1 cellular context compared by ENCODE assay signal in the genomic region with DNA sequence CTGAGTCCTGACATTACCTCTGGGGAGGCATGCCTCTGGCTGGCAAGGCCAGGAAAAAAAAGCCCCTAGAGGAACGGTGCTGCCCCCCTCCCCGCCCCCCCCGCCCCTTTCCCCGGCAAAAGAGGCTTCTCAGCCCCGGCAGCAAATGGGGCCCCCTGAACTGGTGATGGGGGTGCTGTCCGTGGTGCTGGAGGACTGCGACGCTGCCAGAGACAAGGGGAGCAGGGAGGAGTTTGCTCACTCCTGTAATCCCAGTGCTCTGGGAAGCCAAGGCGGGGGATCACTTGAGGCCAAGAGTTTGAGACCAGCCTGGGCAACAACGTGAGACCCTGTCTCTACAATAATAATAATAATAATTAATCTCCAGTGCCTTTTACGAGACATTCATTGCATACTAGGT.
TF ChIP-seq lines count a peak whose summit lies in the region.

No MANE protein-coding gene starts in this region.

TF ChIP-seq in HepG2, 621 proteins besides CTCF, POLR2A, EP300 and RAD21 (continued from another document and continues in another):
- TF ChIP-seq, protein P1, sequence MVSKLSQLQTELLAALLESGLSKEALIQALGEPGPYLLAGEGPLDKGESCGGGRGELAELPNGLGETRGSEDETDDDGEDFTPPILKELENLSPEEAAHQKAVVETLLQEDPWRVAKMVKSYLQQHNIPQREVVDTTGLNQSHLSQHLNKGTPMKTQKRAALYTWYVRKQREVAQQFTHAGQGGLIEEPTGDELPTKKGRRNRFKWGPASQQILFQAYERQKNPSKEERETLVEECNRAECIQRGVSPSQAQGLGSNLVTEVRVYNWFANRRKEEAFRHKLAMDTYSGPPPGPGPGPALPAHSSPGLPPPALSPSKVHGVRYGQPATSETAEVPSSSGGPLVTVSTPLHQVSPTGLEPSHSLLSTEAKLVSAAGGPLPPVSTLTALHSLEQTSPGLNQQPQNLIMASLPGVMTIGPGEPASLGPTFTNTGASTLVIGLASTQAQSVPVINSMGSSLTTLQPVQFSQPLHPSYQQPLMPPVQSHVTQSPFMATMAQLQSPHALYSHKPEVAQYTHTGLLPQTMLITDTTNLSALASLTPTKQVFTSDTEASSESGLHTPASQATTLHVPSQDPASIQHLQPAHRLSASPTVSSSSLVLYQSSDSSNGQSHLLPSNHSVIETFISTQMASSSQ (IDR thresholded peaks at IDR 0.05; ENCODE audit: low read depth) = no peak
- TF ChIP-seq, protein P1 (CRISPR knock-in tag; IDR thresholded peaks at IDR 0.05; ENCODE audit: borderline replicate concordance) = no peak
- TF ChIP-seq ZNF224 (CRISPR knock-in tag; IDR thresholded peaks at IDR 0.05) = no peak
- peak; percentile 62; the same call in 1 of the 2 replicates for TF ChIP-seq ZNF264 (CRISPR knock-in tag; IDR thresholded peaks at IDR 0.05)
- TF ChIP-seq ATM (IDR thresholded peaks at IDR 0.05; ENCODE audit: borderline replicate concordance) = no peak
- TF ChIP-seq MYC (CRISPR knock-in tag; IDR thresholded peaks at IDR 0.05; ENCODE audit: borderline replicate concordance) = no peak
- TF ChIP-seq, protein P2, sequence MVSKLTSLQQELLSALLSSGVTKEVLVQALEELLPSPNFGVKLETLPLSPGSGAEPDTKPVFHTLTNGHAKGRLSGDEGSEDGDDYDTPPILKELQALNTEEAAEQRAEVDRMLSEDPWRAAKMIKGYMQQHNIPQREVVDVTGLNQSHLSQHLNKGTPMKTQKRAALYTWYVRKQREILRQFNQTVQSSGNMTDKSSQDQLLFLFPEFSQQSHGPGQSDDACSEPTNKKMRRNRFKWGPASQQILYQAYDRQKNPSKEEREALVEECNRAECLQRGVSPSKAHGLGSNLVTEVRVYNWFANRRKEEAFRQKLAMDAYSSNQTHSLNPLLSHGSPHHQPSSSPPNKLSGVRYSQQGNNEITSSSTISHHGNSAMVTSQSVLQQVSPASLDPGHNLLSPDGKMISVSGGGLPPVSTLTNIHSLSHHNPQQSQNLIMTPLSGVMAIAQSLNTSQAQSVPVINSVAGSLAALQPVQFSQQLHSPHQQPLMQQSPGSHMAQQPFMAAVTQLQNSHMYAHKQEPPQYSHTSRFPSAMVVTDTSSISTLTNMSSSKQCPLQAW (CRISPR knock-in tag; IDR thresholded peaks at IDR 0.05) = no peak
- 0 out of 2 replicates have a peak, but pooled peaks have one; percentile 51 for TF ChIP-seq ONECUT2 (CRISPR knock-in tag; IDR thresholded peaks at IDR 0.05)
- TF ChIP-seq ZNF501 (CRISPR knock-in tag; IDR thresholded peaks at IDR 0.05) = no peak
- 0 out of 2 replicates have a peak, but pooled peaks have one; percentile 39 for TF ChIP-seq ZNF329 (CRISPR knock-in tag; IDR thresholded peaks at IDR 0.05; ENCODE audit: low read depth)
- peak; percentile 72; the same call in 1 of the 2 replicates for TF ChIP-seq ELF3 (CRISPR knock-in tag; IDR thresholded peaks at IDR 0.05)
- TF ChIP-seq SMARCE1 (IDR thresholded peaks at IDR 0.05; ENCODE audit: borderline replicate concordance) = no peak
- TF ChIP-seq HMG20B (CRISPR knock-in tag; conservative IDR thresholded peaks at IDR 0.05) = no peak
- no peak for TF ChIP-seq ZNF83 (CRISPR knock-in tag; IDR thresholded peaks at IDR 0.05; ENCODE audit: borderline replicate concordance)
- TF ChIP-seq, protein P3, sequence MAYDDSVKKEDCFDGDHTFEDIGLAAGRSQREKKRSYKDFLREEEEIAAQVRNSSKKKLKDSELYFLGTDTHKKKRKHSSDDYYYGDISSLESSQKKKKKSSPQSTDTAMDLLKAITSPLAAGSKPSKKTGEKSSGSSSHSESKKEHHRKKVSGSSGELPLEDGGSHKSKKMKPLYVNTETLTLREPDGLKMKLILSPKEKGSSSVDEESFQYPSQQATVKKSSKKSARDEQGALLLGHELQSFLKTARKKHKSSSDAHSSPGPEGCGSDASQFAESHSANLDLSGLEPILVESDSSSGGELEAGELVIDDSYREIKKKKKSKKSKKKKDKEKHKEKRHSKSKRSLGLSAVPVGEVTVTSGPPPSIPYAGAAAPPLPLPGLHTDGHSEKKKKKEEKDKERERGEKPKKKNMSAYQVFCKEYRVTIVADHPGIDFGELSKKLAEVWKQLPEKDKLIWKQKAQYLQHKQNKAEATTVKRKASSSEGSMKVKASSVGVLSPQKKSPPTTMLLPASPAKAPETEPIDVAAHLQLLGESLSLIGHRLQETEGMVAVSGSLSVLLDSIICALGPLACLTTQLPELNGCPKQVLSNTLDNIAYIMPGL (CRISPR knock-in tag; IDR thresholded peaks at IDR 0.05; ENCODE audit: borderline replicate concordance in 1 of 2, low read depth in 1 of 2) = no peak
- no peak for TF ChIP-seq ZNF782 (CRISPR knock-in tag; IDR thresholded peaks at IDR 0.05; ENCODE audit: borderline replicate concordance)
- TF ChIP-seq STAG1 (CRISPR knock-in tag; IDR thresholded peaks at IDR 0.05) = no peak
- TF ChIP-seq, protein P4, sequence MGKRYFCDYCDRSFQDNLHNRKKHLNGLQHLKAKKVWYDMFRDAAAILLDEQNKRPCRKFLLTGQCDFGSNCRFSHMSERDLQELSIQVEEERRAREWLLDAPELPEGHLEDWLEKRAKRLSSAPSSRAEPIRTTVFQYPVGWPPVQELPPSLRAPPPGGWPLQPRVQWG (CRISPR knock-in tag; IDR thresholded peaks at IDR 0.05; ENCODE audit: borderline replicate concordance, low read depth) = no peak
- TF ChIP-seq ZNF550 (CRISPR knock-in tag; IDR thresholded peaks at IDR 0.05; ENCODE audit: borderline replicate concordance) = no peak
- TF ChIP-seq ERF (CRISPR knock-in tag; IDR thresholded peaks at IDR 0.05) = peak; percentile 68
- no peak for TF ChIP-seq NCOR1 (IDR thresholded peaks at IDR 0.05; ENCODE audit: borderline replicate concordance, low read length)
- TF ChIP-seq ZBED4 (CRISPR knock-in tag; IDR thresholded peaks at IDR 0.05; ENCODE audit: borderline replicate concordance) = no peak; the same call in 1 of the 2 replicates
- TF ChIP-seq MYNN (CRISPR knock-in tag; IDR thresholded peaks at IDR 0.05; ENCODE audit: low read depth) = no peak
- no peak for TF ChIP-seq SALL2 (CRISPR knock-in tag; IDR thresholded peaks at IDR 0.05)
- TF ChIP-seq PCBP2 (optimal IDR thresholded peaks at IDR 0.05; ENCODE audit: low read depth, low read length, poor library complexity, severe bottlenecking) = no peak
- no peak for TF ChIP-seq SP5 (CRISPR knock-in tag; IDR thresholded peaks at IDR 0.05; ENCODE audit: borderline replicate concordance, low read depth)
- 0 out of 2 replicates have a peak, but pooled peaks have one; percentile 46 for TF ChIP-seq FOXK1 (CRISPR knock-in tag; IDR thresholded peaks at IDR 0.05; ENCODE audit: borderline replicate concordance, low read depth)
- no peak for TF ChIP-seq PBX3 (CRISPR knock-in tag; IDR thresholded peaks at IDR 0.05; ENCODE audit: borderline replicate concordance)
- no peak for TF ChIP-seq ZNF766 (CRISPR knock-in tag; IDR thresholded peaks at IDR 0.05; ENCODE audit: borderline replicate concordance)
- TF ChIP-seq ZNF737 (CRISPR knock-in tag; IDR thresholded peaks at IDR 0.05; ENCODE audit: borderline replicate concordance) = no peak
- no peak for TF ChIP-seq ISL2 (CRISPR knock-in tag; IDR thresholded peaks at IDR 0.05)
- no peak for TF ChIP-seq MAFK (conservative IDR thresholded peaks at IDR 0.05 in 1 of 2, IDR thresholded peaks at IDR 0.05 in 1 of 2; ENCODE audit: low read length in 2 of 2)
- TF ChIP-seq FIP1L1 (IDR thresholded peaks at IDR 0.05; ENCODE audit: borderline replicate concordance, insufficient read depth, low read depth, low read length) = no peak
- no peak for TF ChIP-seq GLMP (CRISPR knock-in tag; IDR thresholded peaks at IDR 0.05; ENCODE audit: borderline replicate concordance)
- no peak for TF ChIP-seq ZNF432 (CRISPR knock-in tag; IDR thresholded peaks at IDR 0.05; ENCODE audit: borderline replicate concordance)
- no peak for TF ChIP-seq CREM (IDR thresholded peaks at IDR 0.05)
- no peak for TF ChIP-seq CREM (CRISPR knock-in tag; IDR thresholded peaks at IDR 0.05)
- TF ChIP-seq SOX13 (IDR thresholded peaks at IDR 0.05) = no peak
- TF ChIP-seq SOX13 (CRISPR knock-in tag; conservative IDR thresholded peaks at IDR 0.05 in 1 of 2, IDR thresholded peaks at IDR 0.05 in 1 of 2) = no peak
- no peak for TF ChIP-seq NFRKB (IDR thresholded peaks at IDR 0.05)
- TF ChIP-seq NFAT5 (CRISPR knock-in tag; IDR thresholded peaks at IDR 0.05) = no peak
